In genomic region chr14:50860478-50861086, GRCh38 we compare ENCODE assay signal across 8 cellular contexts. TPM values are rescaled to one million over a fixed set of nuclear protein-coding genes. Genes with fewer than 3 reads are reported as not detected.
DNase-seq lines count a peak whose midpoint lies in the region; ATAC-seq and TF ChIP-seq lines count a peak whose summit lies in the region.

No MANE protein-coding gene starts in this region.

- peak overlapping the region; percentile 72 for H3K4me2 ChIP-seq in DND-41 (ENCODE audit: insufficient read depth, low read length)

- TF ChIP-seq CTCF in DND-41 (IDR thresholded peaks at IDR 0.05; ENCODE audit: borderline replicate concordance, extremely low read depth, low read length, poor library complexity, severe bottlenecking): peak; percentile 77
- peak; percentile 91 for TF ChIP-seq CTCF in activated CD8-positive, alpha-beta T cell treated with anti-CD3 and anti-CD28 coated beads for 36 hours (IDR thresholded peaks at IDR 0.05)

- no peaks in the 10 kb centered on the region for H3K9me3 ChIP-seq in DND-41 (ENCODE audit: insufficient read depth, low read length, severe bottlenecking)

- H3K36me3 Mint-ChIP-seq in activated CD8-positive, alpha-beta T cell treated with anti-CD3 and anti-CD28 coated beads for 36 hours (ENCODE audit: low read depth): no peaks in the 10 kb centered on the region

- peak overlapping the region; percentile 66; the same call in 1 of the 2 replicates for H3K27ac ChIP-seq in DND-41 (ENCODE audit: low read length)

- intact Hi-C loops in activated CD8-positive, alpha-beta T cell treated with anti-CD3 and anti-CD28 coated beads for 36 hours (cut with micrococcal nuclease): loop anchor here (5.0 to 10.0 kb wide), 2 partner anchors 73 to 266 kb away; no protein-coding TSS in a partner anchor

- H3K4me1 ChIP-seq in DND-41 (ENCODE audit: insufficient read depth, low read length): peaks cover 18% of the 10 kb centered on the region

- H3K4me3 Mint-ChIP-seq in activated CD8-positive, alpha-beta T cell treated with anti-CD3 and anti-CD28 coated beads for 36 hours: peak overlapping the region; percentile 79

- peak overlapping the region; percentile 99 for H2AFZ ChIP-seq in DND-41 (ENCODE audit: low read depth, low read length)

- CTCF ChIA-PET in activated CD8-positive, alpha-beta T cell treated with anti-CD3 and anti-CD28 coated beads for 36 hours (lab: Charles Lee): interaction anchor here (0.6 to 9.9 kb wide), 64 partner anchors 9 to 745 kb away, joined by 3 to 160 read pairs (median 4); partner anchors contain the start of genes ATL1, NIN, SAV1 and TRIM9

- H3K27ac Mint-ChIP-seq in activated CD8-positive, alpha-beta T cell treated with anti-CD3 and anti-CD28 coated beads for 36 hours: peak overlapping the region; percentile 78

- H3K4me1 Mint-ChIP-seq in activated CD8-positive, alpha-beta T cell treated with anti-CD3 and anti-CD28 coated beads for 36 hours (ENCODE audit: low read depth): peaks cover 10% of the 10 kb centered on the region

- H3K36me3 ChIP-seq in DND-41 (ENCODE audit: insufficient read depth, low read length): no peaks in the 10 kb centered on the region

- no peaks in the 10 kb centered on the region for H3K27me3 Mint-ChIP-seq in activated CD8-positive, alpha-beta T cell treated with anti-CD3 and anti-CD28 coated beads for 36 hours

- peak; percentile 89 for DNase-seq in DND-41
- DNase-seq in HPDE6-E6E7 (ENCODE audit: extremely low spot score): peak; percentile 62
- DNase-seq in NCI-H774 (lab: John Stamatoyannopoulos, UW): peak; percentile 50
- peak; percentile 97 for DNase-seq in activated CD8-positive, alpha-beta T cell treated with anti-CD3 and anti-CD28 coated beads for 36 hours
- DNase-seq in effector CD8-positive, alpha-beta T cell (lab: John Stamatoyannopoulos, UW): peak; percentile 88
- DNase-seq in medulla oblongata (ENCODE audit: extremely low spot score): peak; percentile 92
- peak; percentile 72 to 84 (median 82) for DNase-seq in stimulated activated CD4-positive, alpha-beta T cell treated with anti-CD3 and anti-CD28 coated beads, TNF-alpha, amount 100 ng/mL, for 4 hours (ENCODE audit: low read depth in 3 of 3)

- H3K4me3 ChIP-seq in DND-41 (ENCODE audit: low read depth in 1 of 2, low read length in 2 of 2): peak overlapping the region; percentile 15 to 54; a peak in 3 of 4 replicates

- H3K27me3 ChIP-seq in DND-41 (ENCODE audit: insufficient read depth, low read length, poor library complexity): no peaks in the 10 kb centered on the region

- peak overlapping the region; percentile 59 for H3K9ac ChIP-seq in DND-41 (ENCODE audit: low read depth, low read length)

- no peaks in the 10 kb centered on the region for H3K9me3 Mint-ChIP-seq in activated CD8-positive, alpha-beta T cell treated with anti-CD3 and anti-CD28 coated beads for 36 hours

- peak; percentile 84 for ATAC-seq in DND-41 (ENCODE audit: insufficient read depth, low read depth)
- ATAC-seq in activated CD8-positive, alpha-beta T cell treated with anti-CD3 and anti-CD28 coated beads for 36 hours: peak; percentile 79
- ATAC-seq in HG03342 (IDR thresholded peaks at IDR 0.05; ENCODE audit: unreplicated experiment): no peak

- H4K20me1 ChIP-seq in DND-41 (ENCODE audit: insufficient read depth, low read length): no peaks in the 10 kb centered on the region

- H3K79me2 ChIP-seq in DND-41 (ENCODE audit: insufficient read depth, low read length): no peaks in the 10 kb centered on the region

- POLR2A ChIA-PET in activated CD8-positive, alpha-beta T cell treated with anti-CD3 and anti-CD28 coated beads for 36 hours (lab: Charles Lee): interaction anchor here (0.5 to 3.0 kb wide), 11 partner anchors 13 to 1562 kb away, joined by 3 to 20 read pairs (median 4); partner anchors contain the start of gene NIN

RNA-seq across cellular contexts. Expression of gene ABHD12B, which starts 11.3 kb away (rescaled TPM):
- not detected for total RNA-seq in activated CD8-positive, alpha-beta T cell treated with anti-CD3 and anti-CD28 coated beads for 36 hours

RNA-seq across cellular contexts. Expression of gene NIN, which starts 29.6 kb away (rescaled TPM):
- total RNA-seq in activated CD8-positive, alpha-beta T cell treated with anti-CD3 and anti-CD28 coated beads for 36 hours: 10 to 100 TPM; 71.9 to 72.8 TPM
